Comparison of ENCODE assay signal across 8 cellular contexts in the genomic region with DNA sequence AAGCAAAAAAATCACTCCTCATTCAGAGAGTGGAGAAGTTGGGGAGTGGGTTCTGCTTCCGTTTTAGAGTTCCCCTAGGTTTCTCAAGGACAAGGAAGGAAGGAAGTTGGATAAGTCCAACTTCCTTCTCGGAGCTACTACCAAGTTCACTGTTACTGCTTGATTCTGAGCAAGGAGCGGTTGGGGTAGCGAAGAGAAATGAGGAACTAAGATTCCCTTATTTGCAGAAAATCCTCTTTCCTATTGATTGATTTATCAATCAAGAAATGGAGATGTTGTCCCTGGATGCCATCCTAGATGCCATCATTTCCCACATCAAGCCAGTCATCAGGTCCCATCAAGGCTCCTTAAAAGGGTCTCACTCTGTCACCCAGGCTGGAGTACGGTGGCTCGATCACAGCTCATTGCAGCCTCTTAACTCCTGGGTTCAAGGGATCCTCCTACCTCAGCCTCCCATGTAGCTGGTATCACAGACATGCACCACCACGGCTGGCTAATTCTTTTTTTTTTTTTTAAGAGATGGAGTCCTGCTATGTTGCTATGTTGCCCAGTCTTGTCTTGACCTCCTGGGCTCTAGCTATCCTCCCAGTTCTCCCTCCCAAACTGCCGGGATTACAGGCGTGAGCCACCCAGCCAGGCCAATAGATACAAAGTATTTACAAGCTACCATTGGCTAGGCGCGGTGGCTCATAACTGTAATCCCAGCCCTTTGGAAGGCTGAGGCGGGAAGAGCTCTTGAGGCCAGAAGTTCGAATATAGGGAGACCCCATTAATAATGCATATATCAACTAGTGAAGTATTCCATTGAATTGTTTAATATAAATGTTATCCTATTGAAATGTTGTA. TPM values are rescaled to one million over a fixed set of nuclear protein-coding genes. Genes with fewer than 3 reads are reported as not detected.
DNase-seq lines count a peak whose midpoint lies in the region; ATAC-seq and TF ChIP-seq lines count a peak whose summit lies in the region.

No MANE protein-coding gene starts in this region.

- no peaks in the 10 kb centered on the region for H3K36me3 Mint-ChIP-seq in activated naive CD8-positive, alpha-beta T cell

- no peaks in the 10 kb centered on the region for H3K9me3 Mint-ChIP-seq in activated naive CD8-positive, alpha-beta T cell (ENCODE audit: low read depth)

- intact Hi-C loops in Right ventricle myocardium inferior (cut with DNase I) (loop anchor here (1.0 to 5.0 kb wide), 3 partner anchors 33 to 102 kb away; partner anchors contain the start of genes B3GNT8, BCKDHA, EXOSC5 and HNRNPUL1), tibial artery (cut with DNase I; ENCODE audit: low total_unique reads) (loop anchor here (10.0 kb wide), 1 partner anchor 60 kb away; the partner anchor contains the start of gene B3GNT8)

- H3K9me3 ChIP-seq in cardiac muscle cell (ENCODE audit: low read depth), result no peaks in the 10 kb centered on the region
- no peaks in the 10 kb centered on the region for H3K9me3 ChIP-seq in tibial artery

- peak overlapping the region; percentile 97 for H3K27ac ChIP-seq in cardiac muscle cell
- peak overlapping the region; percentile 90 to 95 for H3K27ac ChIP-seq in tibial artery

- H3K36me3 ChIP-seq in cardiac muscle cell (no peaks in the 10 kb centered on the region), kidney epithelial cell (ENCODE audit: control insufficient read depth, insufficient read depth, low read length) (no peaks in the 10 kb centered on the region), tibial artery (no peaks in the 10 kb centered on the region)

- H3K27me3 ChIP-seq in cardiac muscle cell (no peaks in the 10 kb centered on the region), kidney epithelial cell (ENCODE audit: control insufficient read depth, insufficient read depth, low read length) (no peaks in the 10 kb centered on the region), tibial artery (no peaks in the 10 kb centered on the region)

- no peak for DNase-seq in cardiac muscle cell (ENCODE audit: low read depth in 1 of 2, low spot score in 1 of 2)
- DNase-seq in Right ventricle myocardium inferior (ENCODE audit: missing footprints), result no peak
- DNase-seq in kidney epithelial cell (ENCODE audit: low read depth), result no peak
- no peak for DNase-seq in tibial artery
- DNase-seq in H4 (ENCODE audit: low spot score), result no peak
- DNase-seq in foreskin melanocyte, result no peak

- H3K27ac Mint-ChIP-seq in activated naive CD8-positive, alpha-beta T cell, result peak overlapping the region; percentile 98

- ATAC-seq in Right ventricle myocardium inferior (no peak), GM18517 (IDR thresholded peaks at IDR 0.05; ENCODE audit: unreplicated experiment) (no peak)

- peaks cover 38% of the 10 kb centered on the region for H3K4me1 Mint-ChIP-seq in activated naive CD8-positive, alpha-beta T cell (ENCODE audit: low read depth)

- TF ChIP-seq CTCF in cardiac muscle cell (IDR thresholded peaks at IDR 0.05; ENCODE audit: low read depth, low read length), result no peak
- no peak for TF ChIP-seq CTCF in kidney epithelial cell (IDR thresholded peaks at IDR 0.05; ENCODE audit: insufficient read depth, low read length, poor library complexity, severe bottlenecking)
- TF ChIP-seq CTCF in tibial artery (IDR thresholded peaks at IDR 0.05), result no peak

- no peaks in the 10 kb centered on the region for H3K27me3 Mint-ChIP-seq in activated naive CD8-positive, alpha-beta T cell

- H3K4me3 ChIP-seq in cardiac muscle cell (peak overlapping the region; percentile 60), kidney epithelial cell (ENCODE audit: low read depth, low read length) (peak overlapping the region; percentile 68), tibial artery (peak overlapping the region; percentile 65 to 66)

- H3K4me3 Mint-ChIP-seq in activated naive CD8-positive, alpha-beta T cell, result peak overlapping the region; percentile 97

- H3K4me1 ChIP-seq in cardiac muscle cell (ENCODE audit: low read depth), result no peaks in the 10 kb centered on the region
- H3K4me1 ChIP-seq in tibial artery, result peaks cover 0 to 26% (median 13%) of the 10 kb centered on the region in 4 donors

RNA-seq across cellular contexts. Expression of gene B9D2, which starts 0.8 kb away (rescaled TPM):
- 5.3 and 7.8 TPM in 2 replicates for total RNA-seq in cardiac muscle cell
- polyA plus RNA-seq in cardiac muscle cell, result 10.8 and 10.9 TPM in 2 replicates
- total RNA-seq in Right ventricle myocardium inferior, result 3.2 TPM
- 4.5 and 5.7 TPM in 2 replicates for total RNA-seq in kidney epithelial cell
- 7.5 and 9.3 TPM in 2 replicates for total RNA-seq in H4 (2014; rRNA removed; shearing (Covaris generic))

RNA-seq across cellular contexts. Expression of gene TGFB1, which starts 11.0 kb away (rescaled TPM):
- total RNA-seq in cardiac muscle cell (19.4 and 32.6 TPM in 2 replicates), Right ventricle myocardium inferior (15.0 TPM), kidney epithelial cell (25.7 and 35.2 TPM in 2 replicates)
- polyA plus RNA-seq in cardiac muscle cell, result 34.8 and 52.3 TPM in 2 replicates
- total RNA-seq in H4 (2014; rRNA removed; shearing (Covaris generic)), result 12.5 and 15.4 TPM in 2 replicates

RNA-seq across cellular contexts. Expression of gene TMEM91, which starts 11.6 kb away (rescaled TPM):
- 16.8 and 21.8 TPM in 2 replicates for total RNA-seq in cardiac muscle cell
- 14.5 and 18.1 TPM in 2 replicates for polyA plus RNA-seq in cardiac muscle cell
- 3.8 TPM for total RNA-seq in Right ventricle myocardium inferior
- total RNA-seq in kidney epithelial cell, result 1.6 and 4.6 TPM in 2 replicates
- 0.08 and 0.97 TPM in 2 replicates for total RNA-seq in H4 (2014; rRNA removed; shearing (Covaris generic))

RNA-seq across cellular contexts. Expression of gene EXOSC5, which starts 32.4 kb away (rescaled TPM):
- 24.5 and 31.4 TPM in 2 replicates for total RNA-seq in cardiac muscle cell
- polyA plus RNA-seq in cardiac muscle cell, result 40.6 and 53.0 TPM in 2 replicates
- total RNA-seq in Right ventricle myocardium inferior, result 17.1 TPM
- 27.0 and 31.6 TPM in 2 replicates for total RNA-seq in kidney epithelial cell
- 28.5 and 28.9 TPM in 2 replicates for total RNA-seq in H4 (2014; rRNA removed; shearing (Covaris generic))

RNA-seq across cellular contexts. Expression of gene BCKDHA, which starts 32.8 kb away (rescaled TPM):
- 127 and 166 TPM in 2 replicates for total RNA-seq in cardiac muscle cell
- 151 and 200 TPM in 2 replicates for polyA plus RNA-seq in cardiac muscle cell
- 44.9 TPM for total RNA-seq in Right ventricle myocardium inferior
- 49.5 and 51.5 TPM in 2 replicates for total RNA-seq in kidney epithelial cell
- 32.6 and 47.7 TPM in 2 replicates for total RNA-seq in H4 (2014; rRNA removed; shearing (Covaris generic))
